15 cellular contexts compared by ENCODE assay signal in the genomic region with DNA sequence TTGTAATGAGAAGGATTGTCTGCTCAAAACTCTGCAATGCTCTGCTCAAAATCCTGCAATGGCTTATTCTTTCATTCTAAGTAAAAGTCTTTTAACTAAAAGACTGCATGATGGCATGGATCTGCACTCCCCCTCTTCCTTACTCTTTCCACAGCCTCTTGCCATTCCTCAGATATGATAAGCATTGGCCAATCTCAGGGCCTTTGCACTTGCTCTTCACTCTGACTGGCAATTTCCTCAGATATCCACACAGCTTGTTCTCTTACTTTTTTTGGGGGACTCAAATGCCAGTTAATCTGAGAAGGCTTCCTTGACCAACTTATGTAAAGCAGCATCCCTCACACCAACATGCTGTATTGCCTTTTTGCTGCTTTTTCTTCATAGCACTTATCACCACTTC. TPM values are rescaled to one million over a fixed set of nuclear protein-coding genes. Genes with fewer than 3 reads are reported as not detected.
DNase-seq lines count a peak whose midpoint lies in the region; ATAC-seq and TF ChIP-seq lines count a peak whose summit lies in the region.
"Had no signal": no experiment of that assay in that cellular context is flagged by ENCODE, and none has a peak within 500 bp of the region (broad histone marks: within the 10 kb centered on the region; RNA-seq: fewer than 3 reads in every experiment).

No MANE protein-coding gene starts in this region.

- no peaks in the 10 kb centered on the region for H3K36me3 ChIP-seq in Loucy (ENCODE audit: insufficient read depth, low read length)
- no peaks in the 10 kb centered on the region for H3K36me3 ChIP-seq in hepatocyte (replicated peaks; ENCODE audit: insufficient read depth, low read depth)
- H3K36me3 ChIP-seq in vagina: no peaks in the 10 kb centered on the region

- TF ChIP-seq CTCF in Loucy (conservative IDR thresholded peaks at IDR 0.05; ENCODE audit: low read length) (no peak), hepatocyte (IDR thresholded peaks at IDR 0.05; ENCODE audit: poor library complexity) (no peak), vagina (IDR thresholded peaks at IDR 0.05) (no peak)

- no peaks in the 10 kb centered on the region for H4K20me1 ChIP-seq in Loucy (ENCODE audit: insufficient read depth, low read length, poor library complexity, severe bottlenecking)
- H4K20me1 ChIP-seq in hepatocyte (ENCODE audit: insufficient read depth, poor library complexity, severe bottlenecking): no peaks in the 10 kb centered on the region
- H4K20me1 ChIP-seq: BLaER1 had no signal

- H3K27me3 ChIP-seq in Loucy (ENCODE audit: insufficient read depth, low read length, poor library complexity, severe bottlenecking): no peaks in the 10 kb centered on the region
- no peaks in the 10 kb centered on the region for H3K27me3 ChIP-seq in hepatocyte
- H3K27me3 ChIP-seq in vagina: no peaks in the 10 kb centered on the region
- H3K27me3 ChIP-seq: BLaER1 had no signal

- H3K79me2 ChIP-seq in Loucy (ENCODE audit: insufficient read depth, low read length) (peaks cover 43% of the 10 kb centered on the region), hepatocyte (peaks cover 46% of the 10 kb centered on the region)

- no peak overlapping the region for H2AFZ ChIP-seq in Loucy (ENCODE audit: low read length)
- no peak overlapping the region for H2AFZ ChIP-seq in hepatocyte
- H2AFZ ChIP-seq: GM23248 had no signal

- no peaks in the 10 kb centered on the region for H3K27me3 Mint-ChIP-seq in activated T-cell treated with anti-CD3 and anti-CD28 coated beads, Interleukin-2, amount 50 U/mL, for 72 hours (ENCODE audit: low read depth)

- H3K9me2 ChIP-seq in Loucy (replicated peaks; ENCODE audit: low read depth, low read length) (no peaks in the 10 kb centered on the region), hepatocyte (replicated peaks; ENCODE audit: insufficient read depth) (no peaks in the 10 kb centered on the region)

- peaks cover 40% of the 10 kb centered on the region for H3K4me1 Mint-ChIP-seq in activated T-cell treated with anti-CD3 and anti-CD28 coated beads, Interleukin-2, amount 50 U/mL, for 72 hours (ENCODE audit: low read depth)

- peak overlapping the region; percentile 84 for H3K4me2 ChIP-seq in Loucy (ENCODE audit: low read depth, low read length, poor library complexity, severe bottlenecking)
- peak overlapping the region; percentile 85 for H3K4me2 ChIP-seq in hepatocyte
- H3K4me2 ChIP-seq: BLaER1 had no signal

- peaks cover 7 to 8% of the 10 kb centered on the region in 2 donors for H3K36me3 Mint-ChIP-seq in activated T-cell treated with anti-CD3 and anti-CD28 coated beads, Interleukin-2, amount 50 U/mL, for 72 hours (ENCODE audit: insufficient read depth in 2 of 2)
- H3K36me3 Mint-ChIP-seq in activated naive CD4-positive, alpha-beta T cell treated with anti-CD3 and anti-CD28 coated beads, Interleukin-2, amount 50 U/mL, for 72 hours: peaks cover 8 to 14% of the 10 kb centered on the region in 2 donors

- H3K27ac Mint-ChIP-seq in activated T-cell treated with anti-CD3 and anti-CD28 coated beads, Interleukin-2, amount 50 U/mL, for 72 hours: peak overlapping the region; percentile 69
- H3K27ac Mint-ChIP-seq in activated naive CD4-positive, alpha-beta T cell treated with anti-CD3 and anti-CD28 coated beads, Interleukin-2, amount 50 U/mL, for 72 hours: no peak overlapping the region

- H3K4me3 ChIP-seq in Loucy (ENCODE audit: low read length, poor library complexity, severe bottlenecking): no peak overlapping the region
- H3K4me3 ChIP-seq in hepatocyte: no peak overlapping the region
- H3K4me3 ChIP-seq in vagina: no peak overlapping the region
- H3K4me3 ChIP-seq: BLaER1, GM12878, GM23248 had no signal

- H3K27ac ChIP-seq in hepatocyte (no peak overlapping the region), vagina (no peak overlapping the region)
- H3K27ac ChIP-seq: BLaER1, GM23248 had no signal

- no peak overlapping the region for H3K4me3 Mint-ChIP-seq in activated T-cell treated with anti-CD3 and anti-CD28 coated beads, Interleukin-2, amount 50 U/mL, for 72 hours

- no peak overlapping the region for H3K9ac ChIP-seq in Loucy (ENCODE audit: low read depth, low read length, poor library complexity, severe bottlenecking)
- H3K9ac ChIP-seq: BLaER1, GM23248 had no signal

- no peaks in the 10 kb centered on the region for H3F3A ChIP-seq in Loucy (ENCODE audit: low read depth)

- H3K9me3 Mint-ChIP-seq in activated T-cell treated with anti-CD3 and anti-CD28 coated beads, Interleukin-2, amount 50 U/mL, for 72 hours: no peaks in the 10 kb centered on the region
- no peaks in the 10 kb centered on the region for H3K9me3 Mint-ChIP-seq in activated naive CD4-positive, alpha-beta T cell treated with anti-CD3 and anti-CD28 coated beads, Interleukin-2, amount 50 U/mL, for 72 hours

- H3K9me3 ChIP-seq in Loucy (ENCODE audit: insufficient read depth, low read depth, low read length) (no peaks in the 10 kb centered on the region), hepatocyte (ENCODE audit: low read depth) (no peaks in the 10 kb centered on the region), vagina (no peaks in the 10 kb centered on the region)
- H3K9me3 ChIP-seq: BLaER1 had no signal

- intact Hi-C loops in vagina (cut with DNase I): no loop called here

- no peak for ATAC-seq in activated T-cell treated with anti-CD3 and anti-CD28 coated beads, Interleukin-2, amount 50 U/mL, for 72 hours (replicated peaks in 1 of 2)
- no peak for ATAC-seq in activated naive CD4-positive, alpha-beta T cell treated with anti-CD3 and anti-CD28 coated beads, Interleukin-2, amount 50 U/mL, for 72 hours
- ATAC-seq in HG03565 (IDR thresholded peaks at IDR 0.05; ENCODE audit: unreplicated experiment): no peak
- ATAC-seq: GM12878, HepG2 had no signal

- H3K4me1 ChIP-seq in Loucy (ENCODE audit: insufficient read depth, low read length, poor library complexity, severe bottlenecking) (peaks cover 22% of the 10 kb centered on the region), hepatocyte (ENCODE audit: insufficient read depth) (peaks cover 7% of the 10 kb centered on the region), vagina (peaks cover 32% of the 10 kb centered on the region)

- no peak for DNase-seq in activated T-cell treated with anti-CD3 and anti-CD28 coated beads, Interleukin-2, amount 50 U/mL, for 72 hours
- no peak for DNase-seq in activated T-cell treated with anti-CD3 and anti-CD28 coated beads for 4 hours
- no peak for DNase-seq in hepatocyte (ENCODE audit: low spot score)
- no peak for DNase-seq in activated naive CD4-positive, alpha-beta T cell treated with anti-CD3 and anti-CD28 coated beads, Interleukin-2, amount 50 U/mL, for 72 hours (ENCODE audit: low spot score in 2 of 2)
- DNase-seq in vagina (ENCODE audit: extremely low spot score in 2 of 2): no peak
- DNase-seq: 8988T, AML-193, DMS79, GM23248 had no signal

- no peak for TF ChIP-seq POLR2A in vagina (IDR thresholded peaks at IDR 0.05)

RNA-seq across cellular contexts. Expression of gene ZMPSTE24, which starts 2.8 kb away (rescaled TPM):
- 10 to 100 TPM; 32.7 to 36.8 TPM for total RNA-seq in activated T-cell treated with anti-CD3 and anti-CD28 coated beads, Interleukin-2, amount 50 U/mL, for 72 hours
- total RNA-seq in hepatocyte (56.1 and 58.9 TPM in 2 replicates), vagina (25.5 TPM)
- 32.6 and 35.6 TPM in 2 replicates for polyA plus RNA-seq in hepatocyte
- 10 to 100 TPM; 21.4 to 34.7 TPM for total RNA-seq in activated naive CD4-positive, alpha-beta T cell treated with anti-CD3 and anti-CD28 coated beads, Interleukin-2, amount 50 U/mL, for 72 hours

RNA-seq across cellular contexts. Expression of gene TMCO2, which starts 7.5 kb away (rescaled TPM):
- total RNA-seq in activated T-cell treated with anti-CD3 and anti-CD28 coated beads, Interleukin-2, amount 50 U/mL, for 72 hours: 1 to 10 TPM in 1 of 2 donors, under 1 TPM in 1; 0.82 to 1.2 TPM
- total RNA-seq in hepatocyte: not detected in 2 replicates
- polyA plus RNA-seq in hepatocyte: 0.69 TPM in 1 of 2 replicates, not detected in the other
- total RNA-seq in activated naive CD4-positive, alpha-beta T cell treated with anti-CD3 and anti-CD28 coated beads, Interleukin-2, amount 50 U/mL, for 72 hours: not detected
- not detected for total RNA-seq in vagina
- total RNA-seq: G401, GM12878, GM23248, HepG2 had no signal
- polyA plus RNA-seq: GM12878, GM23248, HepG2 had no signal
